Comparison of ENCODE assay signal across 1 cellular context in genomic region chr2:199463000-199463692, GRCh38.
A peak's percentile ranks its signal among the peaks of the same experiment; 100 is the strongest.
TF ChIP-seq lines count a peak whose summit lies in the region.

No MANE protein-coding gene starts in this region.

TF ChIP-seq in HepG2, 621 proteins besides CTCF, POLR2A, EP300 and RAD21 (continued from another document and continues in another):
- no peak for TF ChIP-seq MNT (IDR thresholded peaks at IDR 0.05)
- TF ChIP-seq EZH2 (conservative IDR thresholded peaks at IDR 0.05; ENCODE audit: low read depth, low read length), result peak; percentile 34; the same call in 1 of the 2 replicates
- TF ChIP-seq IRF9 (CRISPR knock-in tag; IDR thresholded peaks at IDR 0.05; ENCODE audit: borderline replicate concordance), result peak; percentile 70; the same call in 1 of the 2 replicates
- peak; percentile 56; the same call in 1 of the 2 replicates for TF ChIP-seq CSRNP1 (CRISPR knock-in tag; IDR thresholded peaks at IDR 0.05)
- TF ChIP-seq ZMYM2 (CRISPR knock-in tag; IDR thresholded peaks at IDR 0.05), result no peak; the same call in none of the 2 replicates
- no peak for TF ChIP-seq ZBTB49 (CRISPR knock-in tag; IDR thresholded peaks at IDR 0.05; ENCODE audit: borderline replicate concordance)
- TF ChIP-seq PRDM15 (CRISPR knock-in tag; IDR thresholded peaks at IDR 0.05), result no peak
- TF ChIP-seq ZNF790 (CRISPR knock-in tag; IDR thresholded peaks at IDR 0.05; ENCODE audit: borderline replicate concordance), result no peak
- no peak for TF ChIP-seq ATRX (CRISPR knock-in tag; IDR thresholded peaks at IDR 0.05; ENCODE audit: borderline replicate concordance)
- no peak; the same call in 1 of the 2 replicates for TF ChIP-seq GATAD2A (CRISPR knock-in tag; IDR thresholded peaks at IDR 0.05)
- no peak for TF ChIP-seq CEBPB (IDR thresholded peaks at IDR 0.05; ENCODE audit: borderline replicate concordance, low read depth, low read length)
- TF ChIP-seq ZNF160 (CRISPR knock-in tag; IDR thresholded peaks at IDR 0.05), result peak; percentile 41; the same call in 1 of the 2 replicates
- peak; percentile 56 for TF ChIP-seq SAP130 (CRISPR knock-in tag; IDR thresholded peaks at IDR 0.05; ENCODE audit: low read depth)
- peak; percentile 68 for TF ChIP-seq ZFY (CRISPR knock-in tag; IDR thresholded peaks at IDR 0.05)
- no peak for TF ChIP-seq CREB1 (IDR thresholded peaks at IDR 0.05)
- no peak for TF ChIP-seq CREB1 (CRISPR knock-in tag; IDR thresholded peaks at IDR 0.05)
- no peak for TF ChIP-seq SP5 (CRISPR knock-in tag; IDR thresholded peaks at IDR 0.05; ENCODE audit: borderline replicate concordance, low read depth)
- TF ChIP-seq ADNP (CRISPR knock-in tag; IDR thresholded peaks at IDR 0.05), result no peak
- TF ChIP-seq ZNF501 (CRISPR knock-in tag; IDR thresholded peaks at IDR 0.05), result peak; percentile 58; the same call in 1 of the 2 replicates
- TF ChIP-seq ZMAT5 (CRISPR knock-in tag; IDR thresholded peaks at IDR 0.05; ENCODE audit: borderline replicate concordance, low read depth), result no peak
- TF ChIP-seq ARID5B (CRISPR knock-in tag; IDR thresholded peaks at IDR 0.05), result peak; percentile 63; the same call in 1 of the 2 replicates
- TF ChIP-seq CBX1 (IDR thresholded peaks at IDR 0.05; ENCODE audit: low read depth), result no peak
- TF ChIP-seq PBX2 (CRISPR knock-in tag; IDR thresholded peaks at IDR 0.05), result no peak
- no peak for TF ChIP-seq KIAA2018 (CRISPR knock-in tag; IDR thresholded peaks at IDR 0.05; ENCODE audit: borderline replicate concordance)
- TF ChIP-seq MZF1 (CRISPR knock-in tag; IDR thresholded peaks at IDR 0.05; ENCODE audit: borderline replicate concordance), result no peak
- no peak for TF ChIP-seq HOXD1 (CRISPR knock-in tag; IDR thresholded peaks at IDR 0.05)
- no peak for TF ChIP-seq ZNF557 (CRISPR knock-in tag; IDR thresholded peaks at IDR 0.05)
- no peak for TF ChIP-seq ZNF138 (CRISPR knock-in tag; IDR thresholded peaks at IDR 0.05; ENCODE audit: low read depth)
- TF ChIP-seq KLF16 (CRISPR knock-in tag; IDR thresholded peaks at IDR 0.05), result peak in 1 of 2 experiments; percentile 82; a peak in 1 of 4 replicates
- peak; percentile 57; the same call in 1 of the 2 replicates for TF ChIP-seq ZNF652 (CRISPR knock-in tag; IDR thresholded peaks at IDR 0.05; ENCODE audit: borderline replicate concordance, low read depth)
